ENCODE assay signal across 10 cellular contexts in genomic region chr11:66136752-66137123, GRCh38.
A peak's percentile ranks its signal among the peaks of the same experiment; 100 is the strongest.
DNase-seq lines count a peak whose midpoint lies in the region; ATAC-seq and TF ChIP-seq lines count a peak whose summit lies in the region.
"Had no signal": no experiment of that assay in that cellular context is flagged by ENCODE, and none has a peak within 500 bp of the region (broad histone marks: within the 10 kb centered on the region; RNA-seq: fewer than 3 reads in every experiment).

No MANE protein-coding gene starts in this region.

- TF ChIP-seq POLR2A in NB4 (IDR thresholded peaks at IDR 0.05; ENCODE audit: extremely low read depth, insufficient read length), result no peak

- no peak overlapping the region for H3K4me3 ChIP-seq in NB4 (ENCODE audit: low read depth, low read length)

- no peak for DNase-seq in activated T-cell treated with anti-CD3 and anti-CD28 coated beads, Interleukin-2, amount 50 U/mL, for 24 hours
- DNase-seq in activated T-cell treated with anti-CD3 and anti-CD28 coated beads for 4 hours (no peak), NB4 (ENCODE audit: low read depth) (peak; percentile 37), chondrocyte (ENCODE audit: low spot score) (no peak), renal cortical epithelial cell (ENCODE audit: low read depth) (peak; percentile 45), GM19238 (ENCODE audit: insufficient read length, low spot score) (no peak)
- DNase-seq in activated effector memory CD4-positive, alpha-beta T cell treated with Interleukin-2 at 50 U/mL for 16 hours, result no peak
- DNase-seq: activated T-cell treated with anti-CD3 and anti-CD28 coated beads, Interleukin-2, amount 50 U/mL, for 1 hour; T-helper 9 cell had no signal

- H3K27me3 Mint-ChIP-seq in activated T-cell treated with anti-CD3 and anti-CD28 coated beads, Interleukin-2, amount 50 U/mL, for 24 hours, result no peaks in the 10 kb centered on the region
- H3K27me3 Mint-ChIP-seq in chondrocyte (ENCODE audit: low read depth), result no peaks in the 10 kb centered on the region

- H3K36me3 Mint-ChIP-seq in activated T-cell treated with anti-CD3 and anti-CD28 coated beads, Interleukin-2, amount 50 U/mL, for 24 hours (ENCODE audit: low read depth), result peaks cover 4% of the 10 kb centered on the region
- H3K36me3 Mint-ChIP-seq in chondrocyte (ENCODE audit: low read depth), result no peaks in the 10 kb centered on the region

- no peak for TF ChIP-seq CTCF in NB4 (IDR thresholded peaks at IDR 0.05; ENCODE audit: low read depth, low read length)
- no peak for TF ChIP-seq CTCF in chondrocyte (IDR thresholded peaks at IDR 0.05)

- peak overlapping the region; percentile 88 for H3K27ac Mint-ChIP-seq in activated T-cell treated with anti-CD3 and anti-CD28 coated beads, Interleukin-2, amount 50 U/mL, for 24 hours
- H3K27ac Mint-ChIP-seq in chondrocyte (ENCODE audit: unreplicated experiment), result peak overlapping the region; percentile 76

- ATAC-seq in HG03442 (IDR thresholded peaks at IDR 0.05; ENCODE audit: unreplicated experiment), result no peak

- H3K4me1 Mint-ChIP-seq in activated T-cell treated with anti-CD3 and anti-CD28 coated beads, Interleukin-2, amount 50 U/mL, for 24 hours (ENCODE audit: low read depth), result peaks cover 70% of the 10 kb centered on the region
- peaks cover 20% of the 10 kb centered on the region for H3K4me1 Mint-ChIP-seq in chondrocyte (ENCODE audit: low read depth)

- peak overlapping the region; percentile 23 for H3K4me3 Mint-ChIP-seq in activated T-cell treated with anti-CD3 and anti-CD28 coated beads, Interleukin-2, amount 50 U/mL, for 24 hours
- no peak overlapping the region for H3K4me3 Mint-ChIP-seq in chondrocyte (ENCODE audit: unreplicated experiment)

- H3K9me3 Mint-ChIP-seq in activated T-cell treated with anti-CD3 and anti-CD28 coated beads, Interleukin-2, amount 50 U/mL, for 24 hours, result no peaks in the 10 kb centered on the region
- H3K9me3 Mint-ChIP-seq in chondrocyte (ENCODE audit: low read depth), result no peaks in the 10 kb centered on the region

Comparison
In these comparisons a context has a peak if more than half of its experiments do, and no peak if none do; other contexts are left out.
1. DNase-seq: peak in NB4 (single experiment) and renal cortical epithelial cell (single experiment); none in activated T-cell treated with anti-CD3 and anti-CD28 coated beads, Interleukin-2, amount 50 U/mL, for 24 hours (single experiment), activated T-cell treated with anti-CD3 and anti-CD28 coated beads for 4 hours (single experiment), chondrocyte (single experiment), GM19238 (single experiment) and activated effector memory CD4-positive, alpha-beta T cell treated with Interleukin-2 at 50 U/mL for 16 hours (single experiment).